In genomic region chr5:117135851-117136250, GRCh38 we compare ENCODE assay signal across 27 cellular contexts.
A peak's percentile ranks its signal among the peaks of the same experiment; 100 is the strongest.
DNase-seq lines count a peak whose midpoint lies in the region; ATAC-seq, FAIRE-seq and TF ChIP-seq lines count a peak whose summit lies in the region.
"Had no signal": no experiment of that assay in that cellular context is flagged by ENCODE, and none has a peak within 500 bp of the region (broad histone marks: within the 10 kb centered on the region; RNA-seq: fewer than 3 reads in every experiment).

No MANE protein-coding gene starts in this region.

- POLR2A ChIA-PET in H1 (lab: Charles Lee; ENCODE audit: partially characterized antibody), result no interaction called here

- no peak overlapping the region for H3K14ac ChIP-seq in H1 (ENCODE audit: insufficient read length)

- peak in 6 of 8 donors; percentile 28 to 85 (median 58) for ATAC-seq in heart right ventricle
- no peak for ATAC-seq in left cardiac atrium
- ATAC-seq in left ventricle myocardium superior, result peak; percentile 34
- ATAC-seq: A549, GM12878 had no signal

- no peak overlapping the region for H3K4me3 ChIP-seq in heart right ventricle
- no peak overlapping the region for H3K4me3 ChIP-seq in H1 (ENCODE audit: extremely low read depth in 1 of 4, insufficient read depth in 2 of 4, low read depth in 3 of 4, low read length in 4 of 4)
- H3K4me3 ChIP-seq: A549; BLaER1 treated with 17β-estradiol and CSF1 and Interleukin-3, amounts not matched to agents 10 nM and 100 nM; GM12878 had no signal

- H3K27ac ChIP-seq in heart right ventricle (peak overlapping the region in 5 of 10 donors; percentile 2 to 65 (median 16)), H1 (ENCODE audit: low read depth, low read length) (no peak overlapping the region)
- H3K27ac ChIP-seq: 22Rv1; A549; BLaER1 treated with 17β-estradiol and CSF1 and Interleukin-3, amounts not matched to agents 10 nM and 100 nM; C4-2B had no signal

- no peak overlapping the region for H3K9ac ChIP-seq in H1 (replicated peaks in 1 of 4; ENCODE audit: extremely low read depth in 1 of 4, low read depth in 3 of 4, low read length in 3 of 4)
- H3K9ac ChIP-seq: BLaER1 treated with 17β-estradiol and CSF1 and Interleukin-3, amounts not matched to agents 10 nM and 100 nM had no signal

- 58 to 65% methylated on average over 2 of the region's 2 CpGs for WGBS in heart right ventricle, 2 donors
- WGBS in H1 (ENCODE audit: extremely low coverage in 1 of 2, insufficient coverage in 1 of 2, insufficient read length in 1 of 2, insufficient replicate concordance in 2 of 2, low coverage in 1 of 2, low lambda C conversion rate in 2 of 2, missing lambda C conversion rate in 1 of 2), 2 experiments, result 90% methylated on average over 2 of the region's 2 CpGs; no CpG with 5 or more reads in 1 of the 2 experiments

- no peak overlapping the region for H2BK5ac ChIP-seq in H1 (ENCODE audit: low read depth, low read length)

- H3K9me3 Mint-ChIP-seq in CD14-positive monocyte, result peaks cover 0 to 7% (median 4%) of the 10 kb centered on the region in 7 donors

- CTCF ChIA-PET in H1 (lab: Charles Lee; ENCODE audit: partially characterized antibody), result no interaction called here

- no peak overlapping the region for H3K27ac Mint-ChIP-seq in CD14-positive monocyte
- H3K27ac Mint-ChIP-seq: B cell; CD4-positive, alpha-beta memory T cell; CD4-positive, CD25-positive, alpha-beta regulatory T cell; CD8-positive, alpha-beta memory T cell had no signal

- H3K4me3 Mint-ChIP-seq in CD14-positive monocyte, result no peak overlapping the region
- H3K4me3 Mint-ChIP-seq: B cell; CD4-positive, alpha-beta memory T cell; CD4-positive, CD25-positive, alpha-beta regulatory T cell; CD8-positive, alpha-beta memory T cell had no signal

- H4K91ac ChIP-seq in H1 (replicated peaks; ENCODE audit: insufficient read length, low read length), result no peak overlapping the region

- H2AK5ac ChIP-seq in H1 (ENCODE audit: low read depth, low read length), result no peak overlapping the region

- no peak overlapping the region for H2BK120ac ChIP-seq in H1 (replicated peaks; ENCODE audit: low read depth, low read length)

- H3K23ac ChIP-seq in H1 (ENCODE audit: insufficient read length), result no peak overlapping the region

- DNase-seq in heart right ventricle, result no peak
- no peak for DNase-seq in left cardiac atrium
- no peak for DNase-seq in left ventricle myocardium superior
- DNase-seq in cardiac septum (ENCODE audit: low spot score), result no peak
- DNase-seq in H1 (ENCODE audit: low read depth in 1 of 2, low spot score in 2 of 2), result no peak
- DNase-seq in SIG-M5 (lab: John Stamatoyannopoulos, UW), result no peak
- DNase-seq in CD14-positive monocyte (ENCODE audit: low spot score), result no peak
- DNase-seq: AML-193; CD4-positive, alpha-beta memory T cell; CD4-positive, CD25-positive, alpha-beta regulatory T cell; CD8-positive, alpha-beta memory T cell; COR-L47; DMS 273 treated with DMSO at 0.1 percent for 48 hours; DMS153; DMS53; DMS79; DND-41; EL; GDM1 had no signal

- H3K56ac ChIP-seq in H1 (replicated peaks; ENCODE audit: insufficient read length, low read depth, low read length), result no peak overlapping the region

- H2BK15ac ChIP-seq in H1 (ENCODE audit: low read length), result no peak overlapping the region

- H2BK12ac ChIP-seq in H1 (ENCODE audit: low read depth, low read length), result no peak overlapping the region

- no peaks in the 10 kb centered on the region for H3K4me1 Mint-ChIP-seq in CD14-positive monocyte
- H3K4me1 Mint-ChIP-seq: B cell; CD4-positive, alpha-beta memory T cell; CD4-positive, CD25-positive, alpha-beta regulatory T cell; CD8-positive, alpha-beta memory T cell had no signal

- H2AFZ ChIP-seq in H1 (ENCODE audit: low read length), result no peak overlapping the region

- TF ChIP-seq CTCF in heart right ventricle (IDR thresholded peaks at IDR 0.05), result no peak
- no peak for TF ChIP-seq CTCF in H1 (IDR thresholded peaks at IDR 0.05; ENCODE audit: control extremely low read depth in 1 of 3, insufficient read depth in 1 of 3, low read depth in 1 of 3, low read length in 3 of 3)
- no peak for TF ChIP-seq CTCF in CD14-positive monocyte (IDR thresholded peaks at IDR 0.05)

- FAIRE-seq in H1 (lab: Jason Lieb, UNC), result no peak
- FAIRE-seq: A549, GM12878, GM12892, GM18507 had no signal

- intact Hi-C loops in heart right ventricle (cut with DNase I), result loop anchor here in 2 of 10 donors (10.0 kb wide), 3 partner anchors 99 to 191 kb away; no protein-coding TSS in a partner anchor
- intact Hi-C loops in left cardiac atrium (cut with DNase I), result no loop called here
- intact Hi-C loops in left ventricle myocardium superior (cut with micrococcal nuclease), result no loop called here
- intact Hi-C loops in cardiac septum (cut with DNase I), result no loop called here
- intact Hi-C loops in CD14-positive monocyte (cut with micrococcal nuclease), result no loop called here

- peaks cover 0 to 1% (median 0%) of the 10 kb centered on the region in 3 donors for H3K27me3 Mint-ChIP-seq in CD14-positive monocyte (ENCODE audit: low read depth in 3 of 3)
- H3K27me3 Mint-ChIP-seq: B cell; CD4-positive, CD25-positive, alpha-beta regulatory T cell; CD8-positive, alpha-beta memory T cell had no signal

- no peak overlapping the region for H4K8ac ChIP-seq in H1 (ENCODE audit: extremely low read depth, insufficient read depth, low read length)

- no peaks in the 10 kb centered on the region for H3K23me2 ChIP-seq in H1 (ENCODE audit: low read depth, low read length)

- H2BK20ac ChIP-seq in H1 (ENCODE audit: low read length), result no peak overlapping the region

- no peak overlapping the region for H3K4ac ChIP-seq in H1 (replicated peaks; ENCODE audit: insufficient read length, low read depth, low read length)

- TF ChIP-seq POLR2A in H1 (IDR thresholded peaks at IDR 0.05; ENCODE audit: control extremely low read depth in 1 of 2, low read depth in 2 of 2, low read length in 2 of 2), result no peak

- H3K9me3 ChIP-seq in heart right ventricle (peaks cover 0 to 6% (median 0%) of the 10 kb centered on the region in 11 donors), H1 (ENCODE audit: insufficient read depth in 2 of 2, low read depth in 1 of 2, low read length in 1 of 2) (no peaks in the 10 kb centered on the region)
- H3K9me3 ChIP-seq: A549; BLaER1 treated with 17β-estradiol and CSF1 and Interleukin-3, amounts not matched to agents 10 nM and 100 nM had no signal

- H3K18ac ChIP-seq in H1 (ENCODE audit: extremely low read depth, low read length), result no peak overlapping the region

- no peaks in the 10 kb centered on the region for H3K36me3 Mint-ChIP-seq in CD14-positive monocyte
- H3K36me3 Mint-ChIP-seq: CD4-positive, alpha-beta memory T cell; CD4-positive, CD25-positive, alpha-beta regulatory T cell; CD8-positive, alpha-beta memory T cell had no signal

- H3K4me1 ChIP-seq in heart right ventricle (peaks cover 0 to 15% (median 0%) of the 10 kb centered on the region in 9 donors), H1 (replicated peaks in 1 of 4; ENCODE audit: control insufficient read depth in 3 of 4, insufficient read depth in 4 of 4, low read length in 3 of 4) (no peaks in the 10 kb centered on the region)
- H3K4me1 ChIP-seq: A549; BLaER1 treated with 17β-estradiol and CSF1 and Interleukin-3, amounts not matched to agents 10 nM and 100 nM had no signal

- H3K4me2 ChIP-seq in H1 (ENCODE audit: insufficient read depth in 1 of 2, low read depth in 2 of 2, low read length in 2 of 2), result no peak overlapping the region
- H3K4me2 ChIP-seq: A549; BLaER1 treated with 17β-estradiol and CSF1 and Interleukin-3, amounts not matched to agents 10 nM and 100 nM had no signal

- no peaks in the 10 kb centered on the region for H3K27me3 ChIP-seq in heart right ventricle
- H3K27me3 ChIP-seq in H1 (replicated peaks in 1 of 4; ENCODE audit: control insufficient read depth in 3 of 4, extremely low read depth in 1 of 4, insufficient read depth in 3 of 4, low read length in 3 of 4), result no peaks in the 10 kb centered on the region
- H3K27me3 ChIP-seq: BLaER1 treated with 17β-estradiol and CSF1 and Interleukin-3, amounts not matched to agents 10 nM and 100 nM had no signal

- H4K5ac ChIP-seq in H1 (ENCODE audit: insufficient read length, low read depth, low read length), result no peak overlapping the region

- no peaks in the 10 kb centered on the region for H3K79me1 ChIP-seq in H1 (ENCODE audit: low read depth, low read length)

- no peaks in the 10 kb centered on the region for H3K79me2 ChIP-seq in H1 (ENCODE audit: control insufficient read depth in 1 of 2, insufficient read depth in 2 of 2, low read length in 2 of 2)

- no peak for TF ChIP-seq EP300 in H1 (IDR thresholded peaks at IDR 0.05; ENCODE audit: borderline replicate concordance in 1 of 2, low read depth in 2 of 2, low read length in 2 of 2)

- H3K36me3 ChIP-seq in heart right ventricle, result no peaks in the 10 kb centered on the region
- no peaks in the 10 kb centered on the region for H3K36me3 ChIP-seq in H1 (ENCODE audit: control insufficient read depth in 2 of 4, insufficient read depth in 4 of 4, low read length in 3 of 4)
- H3K36me3 ChIP-seq: BLaER1 treated with 17β-estradiol and CSF1 and Interleukin-3, amounts not matched to agents 10 nM and 100 nM had no signal

- TF ChIP-seq RAD21 in H1 (IDR thresholded peaks at IDR 0.05 in 1 of 2, conservative IDR thresholded peaks at IDR 0.05 in 1 of 2; ENCODE audit: low read depth in 2 of 2, low read length in 2 of 2), result no peak

- H4K20me1 ChIP-seq in H1 (replicated peaks in 1 of 2; ENCODE audit: control insufficient read depth in 1 of 2, insufficient read depth in 2 of 2, low read length in 2 of 2), result no peaks in the 10 kb centered on the region
- H4K20me1 ChIP-seq: BLaER1 treated with 17β-estradiol and CSF1 and Interleukin-3, amounts not matched to agents 10 nM and 100 nM had no signal

TF ChIP-seq in H1, 55 proteins besides CTCF, POLR2A, EP300 and RAD21:
- TF ChIP-seq SP1 (IDR thresholded peaks at IDR 0.05; ENCODE audit: low read depth, low read length) (no peak), CEBPB (IDR thresholded peaks at IDR 0.05; ENCODE audit: low read depth, low read length) (peak; percentile 37; the same call in 1 of the 2 replicates)

Comparison
In these comparisons a context has a peak if more than half of its experiments do, and no peak if none do; other contexts are left out.
1. ATAC-seq: peak in heart right ventricle (6 of 8) and left ventricle myocardium superior (single experiment); none in left cardiac atrium (0 of 2).